In the genomic region with DNA sequence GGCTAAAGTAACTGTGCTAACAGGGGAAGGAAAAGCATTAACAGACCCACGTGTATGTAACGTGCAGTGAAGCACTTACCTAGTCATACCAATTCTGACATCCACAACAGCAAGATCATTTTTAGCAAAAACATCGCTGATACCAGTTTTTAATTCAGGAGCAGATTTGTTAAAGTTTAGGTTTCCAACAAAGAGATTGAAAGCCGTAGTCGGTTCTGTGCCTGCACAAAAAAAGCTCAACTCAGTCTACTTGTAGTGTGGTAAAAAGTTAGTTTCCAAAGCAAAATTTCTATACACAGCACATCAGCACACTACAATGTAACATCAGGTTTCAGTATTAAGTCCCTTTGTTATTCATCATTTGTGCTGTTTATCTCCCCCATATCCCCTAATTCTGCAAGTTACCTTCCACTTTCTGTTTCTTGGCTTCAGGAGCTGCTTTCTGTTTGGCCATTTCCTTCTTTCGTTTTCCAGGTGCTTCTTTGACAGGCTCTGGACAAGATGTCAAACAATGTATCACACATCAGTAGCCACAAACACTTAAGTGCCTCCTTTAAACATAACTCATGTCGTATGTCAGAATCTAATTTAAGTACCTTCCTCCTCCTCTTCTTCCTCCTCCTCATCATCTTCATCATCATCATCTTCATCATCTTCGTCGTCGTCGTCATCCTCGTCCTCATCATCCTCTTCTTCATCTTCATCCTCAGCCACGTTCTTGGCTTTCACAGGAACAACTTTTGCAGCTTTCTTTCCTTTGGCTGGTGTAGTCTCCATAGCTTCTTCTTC, we compare ENCODE assay signal across 3 cellular contexts.
A peak's percentile ranks its signal among the peaks of the same experiment; 100 is the strongest.
TF ChIP-seq lines count a peak whose summit lies in the region.

No MANE protein-coding gene starts in this region.

TF ChIP-seq in A549, 52 proteins besides CTCF, POLR2A, EP300 and RAD21:
- TF ChIP-seq ZSCAN20 (CRISPR knock-in tag; IDR thresholded peaks at IDR 0.05) (no peak), HOXA7 (CRISPR knock-in tag; IDR thresholded peaks at IDR 0.05) (0 out of 2 replicates have a peak, but pooled peaks have one; percentile 32)

TF ChIP-seq in WTC11, 78 proteins besides CTCF, POLR2A, EP300 and RAD21:
- TF ChIP-seq, protein P1, sequence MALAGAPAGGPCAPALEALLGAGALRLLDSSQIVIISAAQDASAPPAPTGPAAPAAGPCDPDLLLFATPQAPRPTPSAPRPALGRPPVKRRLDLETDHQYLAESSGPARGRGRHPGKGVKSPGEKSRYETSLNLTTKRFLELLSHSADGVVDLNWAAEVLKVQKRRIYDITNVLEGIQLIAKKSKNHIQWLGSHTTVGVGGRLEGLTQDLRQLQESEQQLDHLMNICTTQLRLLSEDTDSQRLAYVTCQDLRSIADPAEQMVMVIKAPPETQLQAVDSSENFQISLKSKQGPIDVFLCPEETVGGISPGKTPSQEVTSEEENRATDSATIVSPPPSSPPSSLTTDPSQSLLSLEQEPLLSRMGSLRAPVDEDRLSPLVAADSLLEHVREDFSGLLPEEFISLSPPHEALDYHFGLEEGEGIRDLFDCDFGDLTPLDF (CRISPR knock-in tag; IDR thresholded peaks at IDR 0.05), result no peak
- no peak for TF ChIP-seq TP53 (CRISPR knock-in tag; IDR thresholded peaks at IDR 0.05)

TF ChIP-seq in endothelial cell of umbilical vein, 7 proteins besides CTCF, POLR2A, EP300 and RAD21:
- TF ChIP-seq FOS (IDR thresholded peaks at IDR 0.05; ENCODE audit: borderline replicate concordance, insufficient read depth, low read length) (no peak), EZH2 (IDR thresholded peaks at IDR 0.05; ENCODE audit: borderline replicate concordance, low read depth, low read length, severe bottlenecking) (no peak)
